22 cellular contexts compared by ENCODE assay signal in the genomic region with DNA sequence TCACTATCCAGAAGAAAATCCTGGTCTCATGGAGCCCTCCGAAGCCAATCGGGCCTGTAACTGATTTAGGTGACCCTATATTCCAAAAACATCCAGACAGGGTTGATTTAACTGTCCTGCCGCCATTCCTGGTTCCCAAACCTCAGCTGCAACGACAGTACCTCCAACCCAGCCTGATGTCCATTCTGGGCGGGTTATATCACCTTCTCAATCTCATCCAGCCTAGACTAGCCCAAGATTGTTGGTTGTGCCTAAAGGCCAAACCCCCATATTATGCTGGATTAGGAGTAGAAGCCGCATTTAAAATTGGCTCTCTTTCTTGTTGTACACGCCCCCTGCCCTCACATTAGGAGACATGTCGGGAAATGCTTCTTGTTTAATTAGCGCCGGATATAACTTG. TPM values are rescaled to one million over a fixed set of nuclear protein-coding genes. Genes with fewer than 3 reads are reported as not detected.
DNase-seq lines count a peak whose midpoint lies in the region.
"Had no signal": no experiment of that assay in that cellular context is flagged by ENCODE, and none has a peak within 500 bp of the region (broad histone marks: within the 10 kb centered on the region; RNA-seq: fewer than 3 reads in every experiment).

No MANE protein-coding gene starts in this region.

- H4K8ac ChIP-seq in mesendoderm (ENCODE audit: low read depth, low read length) = no peak overlapping the region

- DNase-seq in activated CD8-positive, alpha-beta memory T cell treated with anti-CD3 and anti-CD28 coated beads for 24 hours = peak; percentile 11
- DNase-seq in activated CD8-positive, alpha-beta memory T cell treated with anti-CD3 and anti-CD28 coated beads, Interleukin-2, amount 50 U/mL, for 4 hours = no peak
- no peak for DNase-seq in CD8-positive, alpha-beta memory T cell
- DNase-seq in mesendoderm (no peak), HK-2 (ENCODE audit: unreplicated experiment) (no peak)
- DNase-seq: AML-193; CD4-positive, alpha-beta T cell; COR-L47; DMS 273 treated with DMSO at 0.1 percent for 48 hours; DMS153; DMS53; DMS79; DND-41; EL; GDM1 had no signal

- H3K4ac ChIP-seq in mesendoderm (ENCODE audit: low read depth, low read length) = no peak overlapping the region

- no CpG with 5 or more reads among the region's 10 CpGs for WGBS in mesendoderm (ENCODE audit: extremely low coverage, insufficient coverage, low lambda C conversion rate)

- no peaks in the 10 kb centered on the region for H3K36me3 ChIP-seq in CD8-positive, alpha-beta memory T cell (ENCODE audit: insufficient read depth, low read length)
- no peaks in the 10 kb centered on the region for H3K36me3 ChIP-seq in mesendoderm (ENCODE audit: control insufficient read depth, insufficient read depth, low read length)

- no peak overlapping the region for H3K23ac ChIP-seq in mesendoderm (ENCODE audit: low read length)

- no peaks in the 10 kb centered on the region for H3K27me3 Mint-ChIP-seq in CD8-positive, alpha-beta memory T cell
- H3K27me3 Mint-ChIP-seq: B cell; CD4-positive, alpha-beta T cell had no signal

- H4K5ac ChIP-seq in mesendoderm (ENCODE audit: low read length) = no peak overlapping the region

- H3K79me1 ChIP-seq in mesendoderm (ENCODE audit: low read length) = no peaks in the 10 kb centered on the region

- CTCF ChIA-PET in CD8-positive, alpha-beta memory T cell (lab: Charles Lee) = interaction anchor here (1.3 to 1.5 kb wide), 2 partner anchors 9 to 32 kb away, joined by 3 read pairs; no protein-coding TSS in a partner anchor

- H3K4me3 ChIP-seq in CD8-positive, alpha-beta memory T cell (ENCODE audit: low read length) = no peak overlapping the region
- no peak overlapping the region for H3K4me3 ChIP-seq in mesendoderm (ENCODE audit: low read length)
- H3K4me3 ChIP-seq: A549; BLaER1 treated with 17β-estradiol and CSF1 and Interleukin-3, amounts not matched to agents 10 nM and 100 nM; GM12878 had no signal

- H3K27ac ChIP-seq in CD8-positive, alpha-beta memory T cell (ENCODE audit: low read depth, low read length) = peak overlapping the region; percentile 79
- no peak overlapping the region for H3K27ac ChIP-seq in mesendoderm (ENCODE audit: low read depth, low read length)
- H3K27ac ChIP-seq: 22Rv1; A549; BLaER1 treated with 17β-estradiol and CSF1 and Interleukin-3, amounts not matched to agents 10 nM and 100 nM; C4-2B had no signal

- peak overlapping the region; percentile 67 for H2BK5ac ChIP-seq in mesendoderm (ENCODE audit: low read length)

- no peak overlapping the region for H3K18ac ChIP-seq in mesendoderm (ENCODE audit: low read length)

- H3K36me3 Mint-ChIP-seq in CD8-positive, alpha-beta memory T cell = no peaks in the 10 kb centered on the region
- H3K36me3 Mint-ChIP-seq: CD8-positive, alpha-beta T cell had no signal

- no peaks in the 10 kb centered on the region for H3K9me3 ChIP-seq in CD8-positive, alpha-beta memory T cell (ENCODE audit: low read length)
- H3K9me3 ChIP-seq: A549; BLaER1 treated with 17β-estradiol and CSF1 and Interleukin-3, amounts not matched to agents 10 nM and 100 nM had no signal

- H2BK15ac ChIP-seq in mesendoderm (replicated peaks; ENCODE audit: low read depth) = no peak overlapping the region

- H3K9ac ChIP-seq in mesendoderm (ENCODE audit: low read length) = no peak overlapping the region
- H3K9ac ChIP-seq: BLaER1 treated with 17β-estradiol and CSF1 and Interleukin-3, amounts not matched to agents 10 nM and 100 nM had no signal

- H2AK5ac ChIP-seq in mesendoderm (ENCODE audit: low read length) = peak overlapping the region; percentile 4

- no peaks in the 10 kb centered on the region for H3K9me3 Mint-ChIP-seq in CD8-positive, alpha-beta memory T cell
- H3K9me3 Mint-ChIP-seq: CD4-positive, alpha-beta T cell; CD8-positive, alpha-beta T cell had no signal

- H3K4me3 Mint-ChIP-seq in CD8-positive, alpha-beta memory T cell = no peak overlapping the region
- H3K4me3 Mint-ChIP-seq: B cell; CD4-positive, alpha-beta T cell; CD8-positive, alpha-beta T cell had no signal

- H2BK120ac ChIP-seq in mesendoderm (ENCODE audit: low read depth, low read length) = no peak overlapping the region

- peak overlapping the region in 1 of 8 donors; percentile 12 for H3K27ac Mint-ChIP-seq in CD8-positive, alpha-beta memory T cell
- H3K27ac Mint-ChIP-seq: B cell; CD4-positive, alpha-beta T cell; CD8-positive, alpha-beta T cell had no signal

- H3K27me3 ChIP-seq in CD8-positive, alpha-beta memory T cell (ENCODE audit: insufficient read depth, low read length, poor library complexity, severe bottlenecking) = no peaks in the 10 kb centered on the region
- H3K27me3 ChIP-seq in mesendoderm (ENCODE audit: insufficient read depth, low read length, poor library complexity) = no peaks in the 10 kb centered on the region
- H3K27me3 ChIP-seq: BLaER1 treated with 17β-estradiol and CSF1 and Interleukin-3, amounts not matched to agents 10 nM and 100 nM had no signal

- POLR2A ChIA-PET in CD8-positive, alpha-beta memory T cell (lab: Charles Lee) = no interaction called here

- H3K79me2 ChIP-seq in mesendoderm (ENCODE audit: control insufficient read depth, insufficient read depth, low read length) = no peaks in the 10 kb centered on the region

- H3K4me1 Mint-ChIP-seq in CD8-positive, alpha-beta memory T cell = peaks cover 32 to 34% (median 33%) of the 10 kb centered on the region in 3 donors

- peaks cover 19% of the 10 kb centered on the region for H3K4me1 ChIP-seq in CD8-positive, alpha-beta memory T cell (ENCODE audit: insufficient read depth, low read length)
- peaks cover 5% of the 10 kb centered on the region for H3K4me1 ChIP-seq in mesendoderm (ENCODE audit: control insufficient read depth, low read depth, low read length)
- H3K4me1 ChIP-seq: A549 had no signal

- H3K4me2 ChIP-seq in mesendoderm (ENCODE audit: low read length) = no peak overlapping the region
- H3K4me2 ChIP-seq: A549; BLaER1 treated with 17β-estradiol and CSF1 and Interleukin-3, amounts not matched to agents 10 nM and 100 nM had no signal

- peak overlapping the region; percentile 69 for H3K56ac ChIP-seq in mesendoderm (ENCODE audit: low read length)

RNA-seq across cellular contexts. Expression of a gene that starts 36.7 kb away (rescaled TPM):
- total RNA-seq in CD8-positive, alpha-beta memory T cell = 10 to 100 TPM; 28.9 to 29.7 TPM
- polyA plus RNA-seq in CD8-positive, alpha-beta memory T cell = 14.5 TPM
- polyA plus RNA-seq in mesendoderm (2013, experiment 1 of 2) = 6.2 TPM
- polyA plus RNA-seq in mesendoderm (2013, experiment 2 of 2) = 5.9 TPM

RNA-seq across cellular contexts. Expression of a gene that starts 46.3 kb away (rescaled TPM):
- total RNA-seq in CD8-positive, alpha-beta memory T cell = 1,000 to 10,000 TPM; 1,569 to 1,633 TPM
- 973 TPM for polyA plus RNA-seq in CD8-positive, alpha-beta memory T cell
- 3,947 TPM for polyA plus RNA-seq in mesendoderm (2013, experiment 1 of 2)
- 3,947 TPM for polyA plus RNA-seq in mesendoderm (2013, experiment 2 of 2)
